In genomic region chr22:24634776-24635389, GRCh38 we compare ENCODE assay signal across 8 cellular contexts. TPM values are rescaled to one million over a fixed set of nuclear protein-coding genes. Genes with fewer than 3 reads are reported as not detected.
DNase-seq lines count a peak whose midpoint lies in the region; TF ChIP-seq lines count a peak whose summit lies in the region.
"Not testable (repeated sequence)": the region's sequence is repeated elsewhere in the genome, so short reads cannot be mapped to it uniquely, and the experiment has no call there.

No MANE protein-coding gene starts in this region.

- not testable (repeated sequence) for H3K36me3 Mint-ChIP-seq in activated CD4-positive, alpha-beta memory T cell treated with anti-CD3 and anti-CD28 coated beads for 36 hours; progenitor cell of endocrine pancreas (ENCODE audit: insufficient read depth)

- POLR2A ChIA-PET in activated CD4-positive, alpha-beta memory T cell treated with anti-CD3 and anti-CD28 coated beads for 36 hours (lab: Charles Lee) = not testable (repeated sequence)

- H3K4me1 ChIP-seq in cardiac muscle cell (ENCODE audit: low read depth) = not testable (repeated sequence)

- not testable (repeated sequence) for H3K27me3 ChIP-seq in cardiac muscle cell

- H3K27ac Mint-ChIP-seq in activated CD4-positive, alpha-beta memory T cell treated with anti-CD3 and anti-CD28 coated beads for 36 hours; progenitor cell of endocrine pancreas: not testable (repeated sequence)

- not testable (repeated sequence) for H3K36me3 ChIP-seq in cardiac muscle cell

- in situ Hi-C loops in GM13976 (cut with MboI; ENCODE audit: low sequenced_read_pairs, unreplicated experiment); astrocyte of the cerebellum (cut with HindIII; ENCODE audit: low sequenced_read_pairs): not testable (repeated sequence)

- not testable (repeated sequence) for TF ChIP-seq CTCF in GM13976 (IDR thresholded peaks at IDR 0.05; ENCODE audit: borderline replicate concordance, control extremely low read depth, extremely low read depth, insufficient read depth, missing control alignments)
- TF ChIP-seq CTCF in astrocyte of the cerebellum (IDR thresholded peaks at IDR 0.05; ENCODE audit: low read depth, low read length, missing control alignments) = peak; percentile 10
- TF ChIP-seq CTCF in cardiac muscle cell (IDR thresholded peaks at IDR 0.05; ENCODE audit: low read depth, low read length) = peak; percentile 35
- peak; percentile 18 for TF ChIP-seq CTCF in progenitor cell of endocrine pancreas (IDR thresholded peaks at IDR 0.05; ENCODE audit: unreplicated experiment)

- CTCF ChIA-PET in activated CD4-positive, alpha-beta memory T cell treated with anti-CD3 and anti-CD28 coated beads for 36 hours (lab: Charles Lee) = not testable (repeated sequence)

- not testable (repeated sequence) for H3K4me3 Mint-ChIP-seq in activated CD4-positive, alpha-beta memory T cell treated with anti-CD3 and anti-CD28 coated beads for 36 hours; progenitor cell of endocrine pancreas (ENCODE audit: low read depth)

- H3K27me3 Mint-ChIP-seq in activated CD4-positive, alpha-beta memory T cell treated with anti-CD3 and anti-CD28 coated beads for 36 hours; progenitor cell of endocrine pancreas: not testable (repeated sequence)

- not testable (repeated sequence) for H3K9me3 Mint-ChIP-seq in activated CD4-positive, alpha-beta memory T cell treated with anti-CD3 and anti-CD28 coated beads for 36 hours; progenitor cell of endocrine pancreas (ENCODE audit: low read depth)

- intact Hi-C loops in activated CD4-positive, alpha-beta memory T cell treated with anti-CD3 and anti-CD28 coated beads for 36 hours (cut with micrococcal nuclease) = not testable (repeated sequence)

- not testable (repeated sequence) for H3K27ac ChIP-seq in cardiac muscle cell

- DNase-seq in CMK (ENCODE audit: low read depth) (peak; percentile 31), GM13976 (ENCODE audit: low spot score) (peak; percentile 18), NAMALWA (ENCODE audit: low spot score) (peak; percentile 59), SK-N-DZ (ENCODE audit: low spot score) (peak; percentile 40), cardiac muscle cell (ENCODE audit: low read depth in 1 of 2, low spot score in 1 of 2) (peak in 1 of 2 donors; percentile 8)
- peak; percentile 32 for DNase-seq in activated CD4-positive, alpha-beta memory T cell treated with anti-CD3 and anti-CD28 coated beads for 36 hours
- DNase-seq in astrocyte of the cerebellum (ENCODE audit: low read depth); progenitor cell of endocrine pancreas (ENCODE audit: low spot score, unreplicated experiment): not testable (repeated sequence)

- peaks cover 23% of the 10 kb centered on the region for H3K4me1 Mint-ChIP-seq in activated CD4-positive, alpha-beta memory T cell treated with anti-CD3 and anti-CD28 coated beads for 36 hours (ENCODE audit: low read depth)
- peaks cover 11% of the 10 kb centered on the region for H3K4me1 Mint-ChIP-seq in progenitor cell of endocrine pancreas (ENCODE audit: low read depth)

- not testable (repeated sequence) for H3K4me3 ChIP-seq in astrocyte of the cerebellum (ENCODE audit: low read depth, low read length); cardiac muscle cell

- not testable (repeated sequence) for H3K9me3 ChIP-seq in cardiac muscle cell (ENCODE audit: low read depth)

RNA-seq across cellular contexts. Expression of gene GGT1, which starts 31.9 kb away (rescaled TPM):
- polyA plus RNA-seq in SK-N-DZ (2014; cell fraction: cytosol; rRNA removed) = 22.2 and 30.3 TPM in 2 replicates
- 63.3 and 66.5 TPM in 2 replicates for polyA plus RNA-seq in SK-N-DZ (2014; cell fraction: nucleus; rRNA removed)
- total RNA-seq in activated CD4-positive, alpha-beta memory T cell treated with anti-CD3 and anti-CD28 coated beads for 36 hours = 10 to 100 TPM; 39.5 to 41.5 TPM
- total RNA-seq in cardiac muscle cell = 12.0 and 20.4 TPM in 2 replicates
- polyA plus RNA-seq in cardiac muscle cell = 17.2 and 24.1 TPM in 2 replicates
- total RNA-seq in progenitor cell of endocrine pancreas = 16.9 and 17.1 TPM in 2 replicates

RNA-seq across cellular contexts. Expression of gene LRRC75B, which starts 42.0 kb away (rescaled TPM):
- polyA plus RNA-seq in SK-N-DZ (2014; cell fraction: cytosol; rRNA removed) = 22.5 and 24.4 TPM in 2 replicates
- 106 and 143 TPM in 2 replicates for polyA plus RNA-seq in SK-N-DZ (2014; cell fraction: nucleus; rRNA removed)
- 1 to 10 TPM; 1.1 to 1.2 TPM for total RNA-seq in activated CD4-positive, alpha-beta memory T cell treated with anti-CD3 and anti-CD28 coated beads for 36 hours
- total RNA-seq in cardiac muscle cell = 33.0 and 42.4 TPM in 2 replicates
- 48.4 and 58.5 TPM in 2 replicates for polyA plus RNA-seq in cardiac muscle cell
- total RNA-seq in progenitor cell of endocrine pancreas = 23.6 and 24.6 TPM in 2 replicates

Comparison
In these comparisons a context has a peak if more than half of its experiments do, and no peak if none do; other contexts are left out.
1. RNA of gene LRRC75B, which starts 42.0 kb away (total RNA-seq): 33.0 to 42.4 TPM in cardiac muscle cell and 23.6 to 24.6 TPM in progenitor cell of endocrine pancreas; 1.1 to 1.2 TPM in activated CD4-positive, alpha-beta memory T cell treated with anti-CD3 and anti-CD28 coated beads for 36 hours; every median in the first group is over 10 times any median in the second.